Comparison of ENCODE assay signal across 19 cellular contexts in genomic region chr15:69777356-69777755, GRCh38.
"Had no signal": no experiment of that assay in that cellular context is flagged by ENCODE, and none has a peak within 500 bp of the region (broad histone marks: within the 10 kb centered on the region; RNA-seq: fewer than 3 reads in every experiment).

No MANE protein-coding gene starts in this region.

- H3K4me3 ChIP-seq: coronary artery, dorsolateral prefrontal cortex, esophagus muscularis mucosa, gastroesophageal sphincter, heart left ventricle, hepatocyte, left lung, lower lobe of right lung, mucosa of descending colon had no signal

- H3K27ac Mint-ChIP-seq: mesothelial cell of epicardium, naive B cell had no signal

- H3K36me3 ChIP-seq: esophagus muscularis mucosa, gastroesophageal sphincter, heart left ventricle, left lung, lower lobe of right lung had no signal

- ATAC-seq: foreskin keratinocyte; gastroesophageal sphincter; heart left ventricle; left cardiac atrium; left lung; left ventricle myocardium superior; lower lobe of right lung; mucosa of descending colon; naive thymus-derived CD8-positive, alpha-beta T cell had no signal

- H3K27ac ChIP-seq: coronary artery, dorsolateral prefrontal cortex, esophagus muscularis mucosa, foreskin keratinocyte, gastroesophageal sphincter, heart left ventricle, hepatocyte, left lung, lower lobe of right lung had no signal

- H3K9me3 ChIP-seq: esophagus muscularis mucosa, gastroesophageal sphincter, left lung, lower lobe of right lung, mucosa of descending colon had no signal

- H3K36me3 Mint-ChIP-seq: mesothelial cell of epicardium had no signal

- H3K4me1 ChIP-seq: foreskin keratinocyte, gastroesophageal sphincter had no signal

- H3K4me3 Mint-ChIP-seq: mesothelial cell of epicardium; naive B cell; naive thymus-derived CD8-positive, alpha-beta T cell had no signal

- DNase-seq: dermis blood vessel endothelial cell; dorsolateral prefrontal cortex; effector CD4-positive, alpha-beta T cell; effector memory CD4-positive, alpha-beta T cell; foreskin keratinocyte; heart left ventricle; left cardiac atrium; left lung; left ventricle myocardium superior; lower lobe of right lung; mesenchymal stem cell; mucosa of descending colon; naive B cell; naive thymus-derived CD8-positive, alpha-beta T cell had no signal
